8 cellular contexts compared by ENCODE assay signal in genomic region chr3:81490541-81491288, GRCh38.
DNase-seq lines count a peak whose midpoint lies in the region; ATAC-seq and TF ChIP-seq lines count a peak whose summit lies in the region.

No MANE protein-coding gene starts in this region.

- no peak overlapping the region for H2BK5ac ChIP-seq in neuronal stem cell (ENCODE audit: low read length)

- H3K36me3 ChIP-seq in PC-9 (ENCODE audit: low read depth) (no peaks in the 10 kb centered on the region), neuronal stem cell (replicated peaks in 1 of 2; ENCODE audit: control insufficient read depth in 2 of 2, insufficient read depth in 2 of 2, low read length in 2 of 2) (no peaks in the 10 kb centered on the region)

- no peak overlapping the region for H2BK120ac ChIP-seq in neuronal stem cell (ENCODE audit: low read depth, low read length)

- no peaks in the 10 kb centered on the region for H3K79me2 ChIP-seq in PC-9 (ENCODE audit: low read depth)

- TF ChIP-seq CTCF in PC-9 (conservative IDR thresholded peaks at IDR 0.05) (peak; percentile 87), fibroblast of pulmonary artery (IDR thresholded peaks at IDR 0.05; ENCODE audit: low read length, missing control alignments) (peak; percentile 81)

- no peaks in the 10 kb centered on the region for H3F3A ChIP-seq in PC-9 (ENCODE audit: insufficient read depth, low read depth)

- H3K9me2 ChIP-seq in PC-9 (ENCODE audit: insufficient read depth), result no peaks in the 10 kb centered on the region

- no peak overlapping the region for H3K14ac ChIP-seq in neuronal stem cell (ENCODE audit: low read length)

- ATAC-seq in GM21723 (IDR thresholded peaks at IDR 0.05; ENCODE audit: unreplicated experiment), result peak; percentile 93

- no peak overlapping the region for H4K91ac ChIP-seq in neuronal stem cell (ENCODE audit: low read depth, low read length, poor library complexity)

- no peaks in the 10 kb centered on the region for H3K4me1 Mint-ChIP-seq in activated T-cell treated with anti-CD3 and anti-CD28 coated beads, Interleukin-2, amount 50 U/mL, for 24 hours (ENCODE audit: low read depth)

- CTCF ChIA-PET in PC-9 (lab: Charles Lee), result interaction anchor here (0.5 to 1.7 kb wide), 7 partner anchors 11 to 867 kb away, joined by 3 to 9 read pairs (median 6); no protein-coding TSS in a partner anchor

- DNase-seq in EH (ENCODE audit: low read depth) (peak; percentile 80), KBM-7 (peak; percentile 88), PC-9 (peak; percentile 56 to 64), fibroblast of pulmonary artery (ENCODE audit: low read depth) (peak; percentile 96), neuronal stem cell (ENCODE audit: low spot score) (peak; percentile 87), substantia nigra (lab: John Stamatoyannopoulos, UW) (peak in 44 of 49 donors; percentile 0 to 76 (median 44))
- peak; percentile 61 for DNase-seq in activated T-cell treated with anti-CD3 and anti-CD28 coated beads, Interleukin-2, amount 50 U/mL, for 24 hours

- H3K4me3 Mint-ChIP-seq in activated T-cell treated with anti-CD3 and anti-CD28 coated beads, Interleukin-2, amount 50 U/mL, for 24 hours, result no peak overlapping the region

- H3K79me1 ChIP-seq in neuronal stem cell (ENCODE audit: low read depth, low read length), result no peaks in the 10 kb centered on the region

- H4K20me1 ChIP-seq in PC-9 (ENCODE audit: insufficient read depth), result no peaks in the 10 kb centered on the region

- H4K8ac ChIP-seq in neuronal stem cell (ENCODE audit: low read depth, low read length), result no peak overlapping the region

- H3K4ac ChIP-seq in neuronal stem cell (ENCODE audit: low read length), result no peak overlapping the region

- no peak overlapping the region for H2BK15ac ChIP-seq in neuronal stem cell (ENCODE audit: low read length)

- in situ Hi-C loops in KBM-7 (cut with MboI; ENCODE audit: low pct_unique_long_range_greater_than_20kb, low sequenced_read_pairs), result no loop called here

- H3K9me3 ChIP-seq in PC-9 (ENCODE audit: insufficient read depth, low read depth) (no peaks in the 10 kb centered on the region), neuronal stem cell (replicated peaks in 1 of 2; ENCODE audit: control insufficient read depth in 2 of 2, insufficient read depth in 1 of 2, low read depth in 1 of 2, low read length in 2 of 2) (no peaks in the 10 kb centered on the region)

- no peak overlapping the region for H3K18ac ChIP-seq in neuronal stem cell (ENCODE audit: low read length)

- WGBS in neuronal stem cell (ENCODE audit: extremely low coverage in 2 of 2, insufficient read length in 2 of 2, insufficient replicate concordance in 1 of 2), 2 donors, result no CpG with 5 or more reads among the region's 7 CpGs

- no TSS peak for BruUV-seq in PC-9 (replicated peaks; lab: Mats Ljungman, UMichigan)

- peaks cover 3% of the 10 kb centered on the region for H3K36me3 Mint-ChIP-seq in activated T-cell treated with anti-CD3 and anti-CD28 coated beads, Interleukin-2, amount 50 U/mL, for 24 hours (ENCODE audit: low read depth)

- no peak overlapping the region for H3K27ac Mint-ChIP-seq in activated T-cell treated with anti-CD3 and anti-CD28 coated beads, Interleukin-2, amount 50 U/mL, for 24 hours

- H3K27ac ChIP-seq in PC-9, result no peak overlapping the region
- no peak overlapping the region for H3K27ac ChIP-seq in neuronal stem cell (replicated peaks; ENCODE audit: low read length)
- H3K27ac ChIP-seq in substantia nigra (ENCODE audit: low read depth, low read length, poor library complexity, severe bottlenecking), result no peak overlapping the region

- H3K27me3 Mint-ChIP-seq in activated T-cell treated with anti-CD3 and anti-CD28 coated beads, Interleukin-2, amount 50 U/mL, for 24 hours, result no peaks in the 10 kb centered on the region

- no peak overlapping the region for H2AK5ac ChIP-seq in neuronal stem cell (ENCODE audit: low read depth, low read length)

- H3K9me3 Mint-ChIP-seq in activated T-cell treated with anti-CD3 and anti-CD28 coated beads, Interleukin-2, amount 50 U/mL, for 24 hours, result peaks cover 3% of the 10 kb centered on the region

- POLR2A ChIA-PET in PC-9 (lab: Charles Lee; ENCODE audit: unreplicated experiment), result no interaction called here

- intact Hi-C loops in PC-9 (cut with micrococcal nuclease; ENCODE audit: unreplicated experiment), result loop anchor here (10.0 kb wide), 1 partner anchor 174 kb away; no protein-coding TSS in a partner anchor

- no peak overlapping the region for H3K23ac ChIP-seq in neuronal stem cell (ENCODE audit: low read depth, low read length, poor library complexity)

- no peak overlapping the region for H3K4me3 ChIP-seq in PC-9
- H3K4me3 ChIP-seq in fibroblast of pulmonary artery (replicated peaks; ENCODE audit: low read depth, low read length), result no peak overlapping the region
- H3K4me3 ChIP-seq in neuronal stem cell (ENCODE audit: low read length in 2 of 2), result no peak overlapping the region

- H3K9ac ChIP-seq in neuronal stem cell (ENCODE audit: low read depth, low read length, poor library complexity), result no peak overlapping the region

- H3K27me3 ChIP-seq in PC-9 (ENCODE audit: insufficient read depth, low read depth), result no peaks in the 10 kb centered on the region
- no peaks in the 10 kb centered on the region for H3K27me3 ChIP-seq in neuronal stem cell (ENCODE audit: control insufficient read depth in 3 of 3, insufficient read depth in 3 of 3, low read depth in 1 of 3, low read length in 3 of 3)

- no peak overlapping the region for H2AFZ ChIP-seq in PC-9
- H2AFZ ChIP-seq in neuronal stem cell (ENCODE audit: low read length), result peak overlapping the region; percentile 77

- no peak overlapping the region for H2BK12ac ChIP-seq in neuronal stem cell (ENCODE audit: low read length)

- H3K4me1 ChIP-seq in PC-9 (replicated peaks; ENCODE audit: insufficient read depth) (no peaks in the 10 kb centered on the region), neuronal stem cell (ENCODE audit: control insufficient read depth in 2 of 2, insufficient read depth in 1 of 2, low read depth in 1 of 2, low read length in 2 of 2) (no peaks in the 10 kb centered on the region)

- H3K4me2 ChIP-seq in PC-9 (no peak overlapping the region), neuronal stem cell (ENCODE audit: insufficient read depth, low read length, poor library complexity, severe bottlenecking) (no peak overlapping the region)

Comparison
In these comparisons a context has a peak if more than half of its experiments do, and no peak if none do; other contexts are left out.
1. DNase-seq: peak in every context shown above with its lines; median percentile 96 in fibroblast of pulmonary artery; 88 in KBM-7; 87 in neuronal stem cell; 80 in EH; 61 in activated T-cell treated with anti-CD3 and anti-CD28 coated beads, Interleukin-2, amount 50 U/mL, for 24 hours; 60 in PC-9; 44 in substantia nigra.